8 cellular contexts compared by ENCODE assay signal in genomic region chr1:156741613-156741983, GRCh38. TPM values are rescaled to one million over a fixed set of nuclear protein-coding genes. Genes with fewer than 3 reads are reported as not detected.
A peak's percentile ranks its signal among the peaks of the same experiment; 100 is the strongest.
DNase-seq lines count a peak whose midpoint lies in the region; ATAC-seq and TF ChIP-seq lines count a peak whose summit lies in the region.

No MANE protein-coding gene starts in this region.

- peak overlapping the region; percentile 48 for H3K4me2 ChIP-seq in IMR-90 (ENCODE audit: low read depth, low read length)

- H2BK20ac ChIP-seq in IMR-90 (ENCODE audit: low read depth, low read length), result no peak overlapping the region

- peak overlapping the region; percentile 50 for H3K14ac ChIP-seq in IMR-90 (replicated peaks; ENCODE audit: low read depth, low read length)

- H3K4me1 Mint-ChIP-seq in CD4-positive, CD25-positive, alpha-beta regulatory T cell, result peaks cover 3 to 55% (median 36%) of the 10 kb centered on the region in 4 donors
- H3K4me1 Mint-ChIP-seq in nephron progenitor cell, result peaks cover 57% of the 10 kb centered on the region

- peak overlapping the region; percentile 97 for H2AFZ ChIP-seq in IMR-90 (replicated peaks; ENCODE audit: low read length, poor library complexity)

- peak overlapping the region; percentile 45 to 93 for H4K8ac ChIP-seq in IMR-90 (ENCODE audit: low read depth in 2 of 2, low read length in 2 of 2)

- ATAC-seq in CD4-positive, CD25-positive, alpha-beta regulatory T cell (ENCODE audit: low read depth in 2 of 2), result no peak
- ATAC-seq in IMR-90 (ENCODE audit: low read depth) (no peak), GM18511 (IDR thresholded peaks at IDR 0.05; ENCODE audit: unreplicated experiment) (no peak)

- dilution Hi-C loops in IMR-90 (cut with HindIII; ENCODE audit: low sequenced_read_pairs, unreplicated experiment), result no loop called here

- peaks cover 10 to 66% of the 10 kb centered on the region in 2 experiments; a peak in 3 of 4 replicates for H3K79me1 ChIP-seq in IMR-90 (ENCODE audit: low read depth in 1 of 2, low read length in 2 of 2)

- peak overlapping the region; percentile 25; the same call in 1 of the 2 replicates for H3K56ac ChIP-seq in IMR-90 (ENCODE audit: extremely low read depth, insufficient read depth, low read length)

- H2BK120ac ChIP-seq in IMR-90 (ENCODE audit: low read depth, low read length), result no peak overlapping the region

- in situ Hi-C loops in IMR-90 (cut with MboI; ENCODE audit: low sequenced_read_pairs), result no loop called here

- peak overlapping the region; percentile 91 for H3K27ac ChIP-seq in CD4-positive, CD25-positive, alpha-beta regulatory T cell (ENCODE audit: insufficient read depth, low read length, poor library complexity, severe bottlenecking)
- H3K27ac ChIP-seq in IMR-90 (ENCODE audit: insufficient read depth, low read length) (peak overlapping the region; percentile 62), cingulate gyrus (ENCODE audit: low read depth, low read length) (peak overlapping the region; percentile 99)

- H3K4me3 Mint-ChIP-seq in CD4-positive, CD25-positive, alpha-beta regulatory T cell, result peak overlapping the region; percentile 90 to 97 (median 94)
- peak overlapping the region; percentile 95 for H3K4me3 Mint-ChIP-seq in nephron progenitor cell

- H3K9me1 ChIP-seq in IMR-90 (ENCODE audit: insufficient read depth, low read length), result peaks cover 14% of the 10 kb centered on the region

- no peak overlapping the region for H2BK15ac ChIP-seq in IMR-90 (ENCODE audit: low read depth, low read length)

- peak overlapping the region; percentile 83 for H4K5ac ChIP-seq in IMR-90 (ENCODE audit: low read depth, low read length)

- TF ChIP-seq CTCF in IMR-90 (conservative IDR thresholded peaks at IDR 0.05; ENCODE audit: low read depth, low read length) (no peak), nephron progenitor cell (IDR thresholded peaks at IDR 0.05) (no peak)

- H3K27ac Mint-ChIP-seq in CD4-positive, CD25-positive, alpha-beta regulatory T cell, result peak overlapping the region; percentile 92 to 99 (median 98)
- H3K27ac Mint-ChIP-seq in nephron progenitor cell, result peak overlapping the region; percentile 99

- no TSS peak for BruUV-seq in IMR-90 (replicated peaks; lab: Mats Ljungman, UMichigan)

- 0 out of 2 replicates have a peak, but pooled peaks cover 11% of the 10 kb centered on the region for H4K20me1 ChIP-seq in IMR-90 (ENCODE audit: insufficient read depth, low read length)

- H3K9ac ChIP-seq in IMR-90 (ENCODE audit: low read depth, low read length), result no peak overlapping the region

- H2AK9ac ChIP-seq in IMR-90 (replicated peaks; ENCODE audit: low read depth, low read length, poor library complexity), result peak overlapping the region; percentile 99

- no peak overlapping the region for H3K23ac ChIP-seq in IMR-90 (ENCODE audit: low read depth, low read length)

- H3K36me3 Mint-ChIP-seq in CD4-positive, CD25-positive, alpha-beta regulatory T cell, result peaks cover 38% of the 10 kb centered on the region
- H3K36me3 Mint-ChIP-seq in nephron progenitor cell (ENCODE audit: low read depth), result peaks cover 35% of the 10 kb centered on the region

- no peak for DNase-seq in CD4-positive, CD25-positive, alpha-beta regulatory T cell
- DNase-seq in IMR-90 (no peak), nephron progenitor cell (no peak), erythroblast (lab: John Stamatoyannopoulos, UW) (no peak), HPDE6-E6E7 (ENCODE audit: extremely low spot score) (no peak), inferior parietal cortex (ENCODE audit: extremely low spot score) (no peak)

- no CpG with 5 or more reads among the region's 5 CpGs for WGBS in IMR-90 (ENCODE audit: extremely low coverage in 2 of 2, insufficient read length in 1 of 2), 2 experiments

- CTCF ChIA-PET in IMR-90 (lab: Yijun Ruan, JAX), result interaction anchor here (1.0 to 1.7 kb wide), 2 partner anchors 16 to 52 kb away, joined by 3 to 4 read pairs; no protein-coding TSS in a partner anchor

- H2AK5ac ChIP-seq in IMR-90 (ENCODE audit: low read depth, low read length), result peak overlapping the region; percentile 84

- intact Hi-C loops in IMR-90 (cut with micrococcal nuclease), result loop anchor here (1.0 kb wide), 1 partner anchor 26 kb away; the partner anchor contains the start of gene PRCC

- peak overlapping the region; percentile 65 for H2BK5ac ChIP-seq in IMR-90 (ENCODE audit: low read depth, low read length, poor library complexity, severe bottlenecking)

- H3K27me3 Mint-ChIP-seq in CD4-positive, CD25-positive, alpha-beta regulatory T cell, result no peaks in the 10 kb centered on the region
- no peaks in the 10 kb centered on the region for H3K27me3 Mint-ChIP-seq in nephron progenitor cell (ENCODE audit: low read depth, poor library complexity)

- H3K4me3 ChIP-seq in CD4-positive, CD25-positive, alpha-beta regulatory T cell (ENCODE audit: low read depth, low read length), result peak overlapping the region; percentile 60
- no peak overlapping the region for H3K4me3 ChIP-seq in IMR-90 (ENCODE audit: insufficient read depth, low read depth, low read length)

- H4K91ac ChIP-seq in IMR-90 (ENCODE audit: insufficient read depth, low read depth, low read length), result peak overlapping the region; percentile 61

- no peak for TF ChIP-seq POLR2A in IMR-90 (IDR thresholded peaks at IDR 0.05; ENCODE audit: low read depth, low read length)
- TF ChIP-seq POLR2A in erythroblast (IDR thresholded peaks at IDR 0.05; ENCODE audit: low read length), result no peak

- H3K18ac ChIP-seq in IMR-90 (ENCODE audit: low read depth, low read length), result no peak overlapping the region

- no peak for TF ChIP-seq RAD21 in IMR-90 (IDR thresholded peaks at IDR 0.05; ENCODE audit: low read length)

- H3K9me3 Mint-ChIP-seq in CD4-positive, CD25-positive, alpha-beta regulatory T cell, result peaks cover 0 to 2% (median 0%) of the 10 kb centered on the region in 7 donors
- no peaks in the 10 kb centered on the region for H3K9me3 Mint-ChIP-seq in nephron progenitor cell

- H3K27me3 ChIP-seq in CD4-positive, CD25-positive, alpha-beta regulatory T cell (ENCODE audit: control insufficient read depth, insufficient read depth, low read length), result no peaks in the 10 kb centered on the region
- no peaks in the 10 kb centered on the region for H3K27me3 ChIP-seq in IMR-90 (ENCODE audit: control insufficient read depth, insufficient read depth, low read length)

- POLR2A ChIA-PET in IMR-90 (lab: Charles Lee; ENCODE audit: unreplicated experiment), result interaction anchor here (0.6 to 1.0 kb wide), 3 partner anchors 13 to 73 kb away, joined by 5 to 18 read pairs (median 8); partner anchors contain the start of genes ISG20L2, METTL25B and PRCC

- H3K4me1 ChIP-seq in CD4-positive, CD25-positive, alpha-beta regulatory T cell (ENCODE audit: control insufficient read depth, insufficient read depth, low read length, poor library complexity, severe bottlenecking), result peaks cover 27% of the 10 kb centered on the region
- H3K4me1 ChIP-seq in IMR-90 (ENCODE audit: control insufficient read depth, insufficient read depth, low read length), result peaks cover 6% of the 10 kb centered on the region

- H3K36me3 ChIP-seq in CD4-positive, CD25-positive, alpha-beta regulatory T cell (ENCODE audit: control insufficient read depth, insufficient read depth, low read length), result peaks cover 27% of the 10 kb centered on the region
- H3K36me3 ChIP-seq in IMR-90 (ENCODE audit: control insufficient read depth, insufficient read depth, low read length), result peaks cover 37% of the 10 kb centered on the region

- H3K4ac ChIP-seq in IMR-90 (ENCODE audit: low read depth, low read length), result peak overlapping the region; percentile 72

- no peaks in the 10 kb centered on the region for H3K9me3 ChIP-seq in CD4-positive, CD25-positive, alpha-beta regulatory T cell (ENCODE audit: control insufficient read depth in 2 of 2, low read length in 2 of 2)
- no peaks in the 10 kb centered on the region for H3K9me3 ChIP-seq in IMR-90 (ENCODE audit: control insufficient read depth, insufficient read depth, low read length)

TF ChIP-seq in IMR-90, 13 proteins besides CTCF, POLR2A, EP300 and RAD21 (continues in another document):
- TF ChIP-seq MAFK (IDR thresholded peaks at IDR 0.05; ENCODE audit: low read depth, low read length) (no peak), CEBPB (IDR thresholded peaks at IDR 0.05; ENCODE audit: low read depth, low read length) (no peak)

RNA-seq across cellular contexts. Expression of gene MRPL24, which starts 0.7 kb away (rescaled TPM):
- 18.2 TPM for total RNA-seq in CD4-positive, CD25-positive, alpha-beta regulatory T cell
- polyA plus RNA-seq in CD4-positive, CD25-positive, alpha-beta regulatory T cell, result 10 to 100 TPM; 72.5 to 86.4 (median 79.3) TPM
- total RNA-seq in IMR-90 (2012; rRNA removed), result 65.3 and 68.8 TPM in 2 replicates
- polyA plus RNA-seq in IMR-90 (2012; rRNA removed), result 94.9 and 99.5 TPM in 2 replicates
- 81.9 and 119 TPM in 2 replicates for polyA plus RNA-seq in IMR-90 (2012; cell fraction: cytosol; rRNA removed)
- polyA plus RNA-seq in IMR-90 (2012; cell fraction: nucleus; rRNA removed; ENCODE audit: low replicate concordance), result 30.0 and 38.2 TPM in 2 replicates

RNA-seq across cellular contexts. Expression of gene HDGF, which starts 9.9 kb away (rescaled TPM):
- 87.6 TPM for total RNA-seq in CD4-positive, CD25-positive, alpha-beta regulatory T cell
- polyA plus RNA-seq in CD4-positive, CD25-positive, alpha-beta regulatory T cell, result 10 to 100 TPM; 26.9 to 50.2 (median 36.7) TPM
- total RNA-seq in IMR-90 (2012; rRNA removed), result 94.6 and 145 TPM in 2 replicates
- 102 and 123 TPM in 2 replicates for polyA plus RNA-seq in IMR-90 (2012; rRNA removed)
- polyA plus RNA-seq in IMR-90 (2012; cell fraction: cytosol; rRNA removed), result 53.9 and 99.5 TPM in 2 replicates
- polyA plus RNA-seq in IMR-90 (2012; cell fraction: nucleus; rRNA removed; ENCODE audit: low replicate concordance), result 55.8 and 80.7 TPM in 2 replicates

RNA-seq across cellular contexts. Expression of gene ISG20L2, which starts 13.0 kb away (rescaled TPM):
- 76.7 TPM for total RNA-seq in CD4-positive, CD25-positive, alpha-beta regulatory T cell
- polyA plus RNA-seq in CD4-positive, CD25-positive, alpha-beta regulatory T cell, result 10 to 100 TPM; 15.8 to 17.8 (median 17.0) TPM
- total RNA-seq in IMR-90 (2012; rRNA removed), result 13.6 and 17.0 TPM in 2 replicates
- 27.2 and 27.3 TPM in 2 replicates for polyA plus RNA-seq in IMR-90 (2012; rRNA removed)
- 11.1 and 15.5 TPM in 2 replicates for polyA plus RNA-seq in IMR-90 (2012; cell fraction: cytosol; rRNA removed)
- 9.0 and 15.3 TPM in 2 replicates for polyA plus RNA-seq in IMR-90 (2012; cell fraction: nucleus; rRNA removed; ENCODE audit: low replicate concordance)

RNA-seq across cellular contexts. Expression of gene METTL25B, which starts 13.3 kb away (rescaled TPM):
- 19.0 TPM for total RNA-seq in CD4-positive, CD25-positive, alpha-beta regulatory T cell
- polyA plus RNA-seq in CD4-positive, CD25-positive, alpha-beta regulatory T cell, result 1 to 10 TPM; 4.3 to 8.7 (median 7.2) TPM
- total RNA-seq in IMR-90 (2012; rRNA removed), result 2.3 and 3.1 TPM in 2 replicates
- polyA plus RNA-seq in IMR-90 (2012; rRNA removed), result 9.6 and 10.1 TPM in 2 replicates
- polyA plus RNA-seq in IMR-90 (2012; cell fraction: cytosol; rRNA removed), result 6.7 and 10.8 TPM in 2 replicates
- polyA plus RNA-seq in IMR-90 (2012; cell fraction: nucleus; rRNA removed; ENCODE audit: low replicate concordance), result 21.6 and 31.1 TPM in 2 replicates

RNA-seq across cellular contexts. Expression of gene PRCC, which starts 25.7 kb away (rescaled TPM):
- 67.8 TPM for total RNA-seq in CD4-positive, CD25-positive, alpha-beta regulatory T cell
- 10 to 100 TPM; 35.5 to 43.3 (median 36.4) TPM for polyA plus RNA-seq in CD4-positive, CD25-positive, alpha-beta regulatory T cell
- total RNA-seq in IMR-90 (2012; rRNA removed), result 10.6 and 14.7 TPM in 2 replicates
- 52.4 and 59.6 TPM in 2 replicates for polyA plus RNA-seq in IMR-90 (2012; rRNA removed)
- polyA plus RNA-seq in IMR-90 (2012; cell fraction: cytosol; rRNA removed), result 40.8 and 89.5 TPM in 2 replicates
- 36.4 and 48.1 TPM in 2 replicates for polyA plus RNA-seq in IMR-90 (2012; cell fraction: nucleus; rRNA removed; ENCODE audit: low replicate concordance)
